8 cellular contexts compared by ENCODE assay signal in genomic region chr20:50992733-50993457, GRCh38. TPM values are rescaled to one million over a fixed set of nuclear protein-coding genes. Genes with fewer than 3 reads are reported as not detected.
DNase-seq lines count a peak whose midpoint lies in the region; ATAC-seq, FAIRE-seq and TF ChIP-seq lines count a peak whose summit lies in the region.

No MANE protein-coding gene starts in this region.

- FAIRE-seq in GM19239 (lab: Jason Lieb, UNC), result no peak

- intact Hi-C loops in CD4-positive, alpha-beta T cell (cut with DNase I, micrococcal nuclease), result no loop called here

- H3K27ac Mint-ChIP-seq in CD4-positive, alpha-beta T cell, result no peak overlapping the region
- H3K27ac Mint-ChIP-seq in central memory CD8-positive, alpha-beta T cell (ENCODE audit: low read depth), result no peak overlapping the region

- H3K9me3 Mint-ChIP-seq in CD4-positive, alpha-beta T cell, result no peaks in the 10 kb centered on the region
- no peaks in the 10 kb centered on the region for H3K9me3 Mint-ChIP-seq in central memory CD8-positive, alpha-beta T cell

- H3K27ac ChIP-seq in CD4-positive, alpha-beta T cell (ENCODE audit: low read depth, low read length), result no peak overlapping the region
- H3K27ac ChIP-seq in RWPE2 (ENCODE audit: poor library complexity, severe bottlenecking) (peak overlapping the region; percentile 78), liver (ENCODE audit: low read depth in 1 of 2, low read length in 2 of 2) (no peak overlapping the region), upper lobe of left lung (no peak overlapping the region)

- TF ChIP-seq RAD21 in liver (IDR thresholded peaks at IDR 0.05), result peak; percentile 48 to 70

- H3K4me1 Mint-ChIP-seq in CD4-positive, alpha-beta T cell (ENCODE audit: low read depth), result no peaks in the 10 kb centered on the region
- H3K4me1 Mint-ChIP-seq in central memory CD8-positive, alpha-beta T cell, result no peaks in the 10 kb centered on the region

- POLR2A ChIA-PET in CD4-positive, alpha-beta T cell (lab: Charles Lee), result no interaction called here

- H3K4me3 Mint-ChIP-seq in CD4-positive, alpha-beta T cell, result no peak overlapping the region
- no peak overlapping the region for H3K4me3 Mint-ChIP-seq in central memory CD8-positive, alpha-beta T cell

- H3K36me3 Mint-ChIP-seq in CD4-positive, alpha-beta T cell (ENCODE audit: low read depth), result no peaks in the 10 kb centered on the region
- H3K36me3 Mint-ChIP-seq in central memory CD8-positive, alpha-beta T cell (ENCODE audit: insufficient read depth), result no peaks in the 10 kb centered on the region

- DNase-seq in CD4-positive, alpha-beta T cell, result peak in 1 of 10 experiments; percentile 37
- peak; percentile 59 for DNase-seq in GM19239 (ENCODE audit: insufficient read length, low spot score)
- DNase-seq in Kasumi-1 (lab: John Stamatoyannopoulos, UW), result peak; percentile 37 to 57
- DNase-seq in RWPE2 (ENCODE audit: low spot score), result no peak
- no peak for DNase-seq in central memory CD8-positive, alpha-beta T cell (ENCODE audit: low spot score in 2 of 2)
- no peak for DNase-seq in upper lobe of left lung

- H3K4me1 ChIP-seq in RWPE2 (ENCODE audit: insufficient read depth, poor library complexity, severe bottlenecking) (peaks cover 34% of the 10 kb centered on the region), liver (ENCODE audit: control insufficient read depth in 4 of 4, insufficient read depth in 4 of 4, low read length in 3 of 4) (no peaks in the 10 kb centered on the region), upper lobe of left lung (no peaks in the 10 kb centered on the region)

- CTCF ChIA-PET in CD4-positive, alpha-beta T cell (lab: Charles Lee), result interaction anchor here (1.3 to 1.4 kb wide), 2 partner anchors 11 to 199 kb away, joined by 3 to 6 read pairs; partner anchors contain the start of gene BCAS4

- H3K4me3 ChIP-seq in RWPE2 (ENCODE audit: severe bottlenecking) (no peak overlapping the region), liver (ENCODE audit: low read depth in 1 of 3, low read length in 3 of 3) (no peak overlapping the region), upper lobe of left lung (no peak overlapping the region)

- H3K27me3 ChIP-seq in CD4-positive, alpha-beta T cell (ENCODE audit: control insufficient read depth, insufficient read depth, low read length), result no peaks in the 10 kb centered on the region
- H3K27me3 ChIP-seq in RWPE2 (ENCODE audit: insufficient read depth, poor library complexity, severe bottlenecking), result no peaks in the 10 kb centered on the region
- no peaks in the 10 kb centered on the region for H3K27me3 ChIP-seq in liver (ENCODE audit: control insufficient read depth in 4 of 4, insufficient read depth in 4 of 4, low read length in 3 of 4)
- H3K27me3 ChIP-seq in upper lobe of left lung, result no peaks in the 10 kb centered on the region

- no peak for TF ChIP-seq CTCF in CD4-positive, alpha-beta T cell (IDR thresholded peaks at IDR 0.05)
- TF ChIP-seq CTCF in RWPE2 (IDR thresholded peaks at IDR 0.05; ENCODE audit: poor library complexity, severe bottlenecking) (peak; percentile 100), liver (IDR thresholded peaks at IDR 0.05; ENCODE audit: low read depth, low read length, missing input control) (peak; percentile 41), upper lobe of left lung (IDR thresholded peaks at IDR 0.05) (peak in 5 of 6 experiments; percentile 12 to 43 (median 34))

- TF ChIP-seq POLR2A in upper lobe of left lung (IDR thresholded peaks at IDR 0.05), result no peak

- H3K9me3 ChIP-seq in CD4-positive, alpha-beta T cell (ENCODE audit: control insufficient read depth, low read length), result no peaks in the 10 kb centered on the region
- H3K9me3 ChIP-seq in RWPE2 (ENCODE audit: severe bottlenecking), result no peaks in the 10 kb centered on the region
- H3K9me3 ChIP-seq in liver (ENCODE audit: control insufficient read depth in 4 of 4, low read length in 3 of 4), result no peaks in the 10 kb centered on the region
- no peaks in the 10 kb centered on the region for H3K9me3 ChIP-seq in upper lobe of left lung

- H3K36me3 ChIP-seq in RWPE2 (ENCODE audit: low read depth) (no peaks in the 10 kb centered on the region), liver (ENCODE audit: control insufficient read depth in 4 of 4, insufficient read depth in 3 of 4, low read depth in 1 of 4, low read length in 3 of 4) (no peaks in the 10 kb centered on the region), upper lobe of left lung (no peaks in the 10 kb centered on the region)

- 44% methylated on average over 13 of the region's 13 CpGs for WGBS in liver
- 33 to 48% methylated on average over 12 to 13 of the region's 13 CpGs for WGBS in upper lobe of left lung, 2 donors

- H3K27me3 Mint-ChIP-seq in CD4-positive, alpha-beta T cell, result peaks cover 16% of the 10 kb centered on the region
- peaks cover 10% of the 10 kb centered on the region for H3K27me3 Mint-ChIP-seq in central memory CD8-positive, alpha-beta T cell

- ATAC-seq in CD4-positive, alpha-beta T cell (ENCODE audit: poor library complexity), result peak; percentile 89
- ATAC-seq in RWPE2 (ENCODE audit: low read depth) (peak; percentile 70), upper lobe of left lung (ENCODE audit: low FRiP score in 2 of 2) (peak in 1 of 2 donors; percentile 55), HG02840 (IDR thresholded peaks at IDR 0.05; ENCODE audit: low FRiP score, unreplicated experiment) (no peak)
- ATAC-seq in central memory CD8-positive, alpha-beta T cell (replicated peaks; ENCODE audit: extremely low read depth, poor library complexity, severe bottlenecking), result peak; percentile 70

- TF ChIP-seq EP300 in upper lobe of left lung (IDR thresholded peaks at IDR 0.05), result no peak

- H3K9ac ChIP-seq in liver (ENCODE audit: low read depth in 1 of 2, low read length in 2 of 2), result no peak overlapping the region

TF ChIP-seq in liver, 16 proteins besides CTCF, POLR2A, EP300 and RAD21:
- TF ChIP-seq EGR1 (IDR thresholded peaks at IDR 0.05; ENCODE audit: low read depth in 2 of 2) (no peak), REST (IDR thresholded peaks at IDR 0.05) (no peak), YY1 (IDR thresholded peaks at IDR 0.05) (no peak), ATF3 (IDR thresholded peaks at IDR 0.05) (no peak), FOXA1 (IDR thresholded peaks at IDR 0.05) (no peak), NR2F2 (IDR thresholded peaks at IDR 0.05) (no peak), TAF1 (conservative IDR thresholded peaks at IDR 0.05) (no peak), ZBTB33 (IDR thresholded peaks at IDR 0.05) (no peak), HNF4G (IDR thresholded peaks at IDR 0.05) (no peak), FOXA2 (IDR thresholded peaks at IDR 0.05) (no peak), HNF4A (conservative IDR thresholded peaks at IDR 0.05) (no peak), JUND (IDR thresholded peaks at IDR 0.05) (no peak)

RNA-seq across cellular contexts. Expression of gene KCNG1, which starts 30.0 kb away (rescaled TPM):
- total RNA-seq in CD4-positive, alpha-beta T cell, result not detected
- total RNA-seq in liver, result under 1 TPM; 0.08 to 0.14 TPM
- under 1 TPM in 1 of 2 donors, not detected in 1; 0.24 TPM for polyA plus RNA-seq in liver
- under 1 TPM in 4 of 6 donors, not detected in 2; 0.17 to 0.37 (median 0.25) TPM for total RNA-seq in upper lobe of left lung

RNA-seq across cellular contexts. Expression of gene MOCS3, which starts 34.3 kb away (rescaled TPM):
- 1 to 10 TPM; 2.7 to 3.0 TPM for total RNA-seq in CD4-positive, alpha-beta T cell
- total RNA-seq in liver, result 1 to 10 TPM; 4.0 to 4.3 TPM
- 1 to 10 TPM; 1.7 to 2.4 TPM for polyA plus RNA-seq in liver
- 1 to 10 TPM; 1.6 to 5.3 (median 4.4) TPM for total RNA-seq in upper lobe of left lung

RNA-seq across cellular contexts. Expression of gene DPM1, which starts 34.6 kb away (rescaled TPM):
- 10 to 100 TPM; 44.5 to 46.5 TPM for total RNA-seq in CD4-positive, alpha-beta T cell
- total RNA-seq in liver (10 to 100 TPM; 32.1 to 38.2 TPM), upper lobe of left lung (10 to 100 TPM; 16.4 to 61.2 (median 28.4) TPM)
- 10 to 100 TPM; 27.2 to 42.6 TPM for polyA plus RNA-seq in liver

Comparison
In these comparisons a context has a peak if more than half of its experiments do, and no peak if none do; other contexts are left out.
1. DNase-seq: peak in GM19239 (single experiment) and Kasumi-1 (2 of 2); none in RWPE2 (single experiment), central memory CD8-positive, alpha-beta T cell (0 of 2) and upper lobe of left lung (0 of 2).